In genomic region chr17:57324060-57324459, GRCh38 we compare ENCODE assay signal across 18 cellular contexts.
"Had no signal": no experiment of that assay in that cellular context is flagged by ENCODE, and none has a peak within 500 bp of the region (broad histone marks: within the 10 kb centered on the region; RNA-seq: fewer than 3 reads in every experiment).

No MANE protein-coding gene starts in this region.

- DNase-seq: dermis blood vessel endothelial cell; dorsolateral prefrontal cortex; effector CD4-positive, alpha-beta T cell; effector memory CD4-positive, alpha-beta T cell; foreskin keratinocyte; glutamatergic neuron; head of caudate nucleus; heart right ventricle; hippocampal formation; left cardiac atrium; left lung; left ventricle myocardium superior; lower lobe of right lung; mesenchymal stem cell; mucosa of descending colon had no signal

- H3K4me3 ChIP-seq: coronary artery, dorsolateral prefrontal cortex, esophagus muscularis mucosa, heart right ventricle, left lung, lower lobe of right lung, mucosa of descending colon had no signal

- H3K9me3 ChIP-seq: esophagus muscularis mucosa, heart right ventricle, left lung, lower lobe of right lung, mucosa of descending colon had no signal

- H3K27ac ChIP-seq: coronary artery, esophagus muscularis mucosa, foreskin keratinocyte, heart right ventricle, left lung, lower lobe of right lung had no signal

- H3K4me1 ChIP-seq: foreskin keratinocyte, left lung, lower lobe of right lung had no signal

- H3K36me3 ChIP-seq: heart right ventricle, left lung, lower lobe of right lung had no signal

- H3K27me3 ChIP-seq: dorsolateral prefrontal cortex, esophagus muscularis mucosa, foreskin keratinocyte, heart right ventricle, left lung had no signal

- H3K4me3 Mint-ChIP-seq: mesothelial cell of epicardium had no signal

- H3K27ac Mint-ChIP-seq: mesothelial cell of epicardium had no signal

- ATAC-seq: foreskin keratinocyte, left cardiac atrium, left lung, mucosa of descending colon had no signal

- H3K9me3 Mint-ChIP-seq: mesothelial cell of epicardium had no signal
